ENCODE assay signal across 23 cellular contexts in genomic region chr10:20760450-20760849, GRCh38.
"Had no signal": no experiment of that assay in that cellular context is flagged by ENCODE, and none has a peak within 500 bp of the region (broad histone marks: within the 10 kb centered on the region; RNA-seq: fewer than 3 reads in every experiment).

No MANE protein-coding gene starts in this region.

- H3K79me2 ChIP-seq: hepatocyte had no signal

- H3K4me2 ChIP-seq: hepatocyte had no signal

- H3K4me1 Mint-ChIP-seq: naive thymus-derived CD4-positive, alpha-beta T cell; nephron progenitor cell had no signal

- DNase-seq: central memory CD4-positive, alpha-beta T cell; cortex of kidney; effector memory CD8-positive, alpha-beta T cell; esophagus squamous epithelium; foreskin melanocyte; head of caudate nucleus; left colon; left ventricle myocardium superior; mesenchymal stem cell; naive thymus-derived CD4-positive, alpha-beta T cell; nephron progenitor cell; posterior cingulate gyrus; stimulated activated CD4-positive, alpha-beta T cell treated with anti-CD3 and anti-CD28 coated beads, Interleukin-12 subunit alpha, Interleukin-12 subunit beta, amount 100 ng/mL, for 4 hours; stimulated activated naive CD4-positive, alpha-beta T cell; stomach; substantia nigra had no signal

- ATAC-seq: effector memory CD8-positive, alpha-beta T cell; left colon; left ventricle myocardium superior; naive thymus-derived CD4-positive, alpha-beta T cell; sciatic nerve had no signal

- H3K27ac Mint-ChIP-seq: effector memory CD8-positive, alpha-beta T cell; naive thymus-derived CD4-positive, alpha-beta T cell; nephron progenitor cell had no signal

- H3K4me3 Mint-ChIP-seq: effector memory CD8-positive, alpha-beta T cell; naive thymus-derived CD4-positive, alpha-beta T cell; nephron progenitor cell had no signal

- H3K27me3 Mint-ChIP-seq: effector memory CD8-positive, alpha-beta T cell; naive thymus-derived CD4-positive, alpha-beta T cell had no signal

- H3K36me3 ChIP-seq: esophagus squamous epithelium, neutrophil, stomach, tibial nerve had no signal

- H3K9me3 ChIP-seq: esophagus squamous epithelium, neutrophil, stomach, tibial nerve had no signal

- H3K4me3 ChIP-seq: esophagus squamous epithelium, hepatocyte, lung, skin epidermis, stomach, tibial nerve had no signal

- H3K4me1 ChIP-seq: esophagus squamous epithelium, stomach, tibial nerve had no signal

- H3K27me3 ChIP-seq: esophagus squamous epithelium, hepatocyte, neutrophil, stomach, tibial nerve had no signal

- H3K27ac ChIP-seq: epithelial cell of prostate, esophagus squamous epithelium, hepatocyte, neutrophil, skin epidermis, stomach, tibial nerve had no signal
